ENCODE assay signal across 9 cellular contexts in genomic region chr17:29141484-29141835, GRCh38. TPM values are rescaled to one million over a fixed set of nuclear protein-coding genes. Genes with fewer than 3 reads are reported as not detected.
DNase-seq lines count a peak whose midpoint lies in the region; ATAC-seq and TF ChIP-seq lines count a peak whose summit lies in the region.
"Had no signal": no experiment of that assay in that cellular context is flagged by ENCODE, and none has a peak within 500 bp of the region (broad histone marks: within the 10 kb centered on the region; RNA-seq: fewer than 3 reads in every experiment).

No MANE protein-coding gene starts in this region.

- H3K27me3 ChIP-seq in lung (ENCODE audit: control insufficient read depth, insufficient read depth): no peaks in the 10 kb centered on the region
- H3K27me3 ChIP-seq in thymus (ENCODE audit: control insufficient read depth, insufficient read depth): no peaks in the 10 kb centered on the region

- no peak for ATAC-seq in activated T-helper 17 cell treated with anti-CD3 and anti-CD28 coated beads, Interleukin-2, amount 50 U/mL, for 72 hours (replicated peaks)
- ATAC-seq in lung (ENCODE audit: insufficient read depth, low FRiP score): no peak

- CTCF ChIA-PET in activated naive CD4-positive, alpha-beta T cell treated with anti-CD3 and anti-CD28 coated beads for 36 hours (lab: Charles Lee): interaction anchor here (5.7 to 10.6 kb wide), 4 partner anchors 11 to 37 kb away, joined by 49 to 261 read pairs (median 73); partner anchors contain the start of gene MYO18A
- CTCF ChIA-PET in Calu3 (lab: Charles Lee): interaction anchor here (3.2 kb wide), 1 partner anchor 17 kb away, joined by 30 read pairs; no protein-coding TSS in a partner anchor

- H3K36me3 ChIP-seq in lung (ENCODE audit: control insufficient read depth in 2 of 2, insufficient read depth in 2 of 2, low read length in 2 of 2) (peaks cover 0 to 2% of the 10 kb centered on the region in 2 donors), thymus (ENCODE audit: control insufficient read depth, insufficient read depth) (peaks cover 5% of the 10 kb centered on the region)

- H3K36me3 Mint-ChIP-seq in activated naive CD4-positive, alpha-beta T cell treated with anti-CD3 and anti-CD28 coated beads for 36 hours (ENCODE audit: low read depth): no peaks in the 10 kb centered on the region
- H3K36me3 Mint-ChIP-seq in activated T-helper 17 cell treated with anti-CD3 and anti-CD28 coated beads, Interleukin-2, amount 50 U/mL, for 72 hours (ENCODE audit: low read depth): peaks cover 29% of the 10 kb centered on the region
- H3K36me3 Mint-ChIP-seq in Calu3 (ENCODE audit: insufficient read depth, unreplicated experiment): peaks cover 4% of the 10 kb centered on the region

- WGBS in lung, 2 donors: 24 to 43% methylated on average over 5 of the region's 5 CpGs
- WGBS in thymus: 25% methylated on average over 5 of the region's 5 CpGs

- H3K27me3 Mint-ChIP-seq in activated naive CD4-positive, alpha-beta T cell treated with anti-CD3 and anti-CD28 coated beads for 36 hours (ENCODE audit: low read depth): no peaks in the 10 kb centered on the region
- H3K27me3 Mint-ChIP-seq in activated T-helper 17 cell treated with anti-CD3 and anti-CD28 coated beads, Interleukin-2, amount 50 U/mL, for 72 hours: no peaks in the 10 kb centered on the region
- H3K27me3 Mint-ChIP-seq in Calu3 (ENCODE audit: unreplicated experiment): no peaks in the 10 kb centered on the region

- H3K27ac ChIP-seq in lung (ENCODE audit: low read depth in 1 of 2, low read length in 1 of 2) (peak overlapping the region; percentile 88 to 92), thymus (ENCODE audit: low read depth) (peak overlapping the region; percentile 81)
- H3K27ac ChIP-seq: PC-9 had no signal

- TF ChIP-seq CTCF in lung (IDR thresholded peaks at IDR 0.05; ENCODE audit: control extremely low read depth, extremely low read depth) (no peak), Calu3 (IDR thresholded peaks at IDR 0.05; ENCODE audit: unreplicated experiment) (no peak)

- peak; percentile 33 for DNase-seq in activated naive CD4-positive, alpha-beta T cell treated with anti-CD3 and anti-CD28 coated beads for 36 hours
- DNase-seq in activated naive CD4-positive, alpha-beta T cell (lab: John Stamatoyannopoulos, UW): no peak
- no peak for DNase-seq in lung (ENCODE audit: low spot score)
- DNase-seq in SIG-M5 (lab: John Stamatoyannopoulos, UW): no peak
- no peak for DNase-seq in Calu3
- no peak for DNase-seq in kidney tubule cell (ENCODE audit: low spot score)

- intact Hi-C loops in activated naive CD4-positive, alpha-beta T cell treated with anti-CD3 and anti-CD28 coated beads for 36 hours (cut with micrococcal nuclease): no loop called here
- intact Hi-C loops in Calu3 (cut with micrococcal nuclease; ENCODE audit: unreplicated experiment): no loop called here

- peaks cover 0 to 2% of the 10 kb centered on the region in 2 donors for H3K9me3 ChIP-seq in lung (ENCODE audit: control insufficient read depth in 2 of 2, insufficient read depth in 1 of 2, low read length in 1 of 2)
- no peaks in the 10 kb centered on the region for H3K9me3 ChIP-seq in thymus (ENCODE audit: control insufficient read depth)

- H3K4me1 ChIP-seq in lung (ENCODE audit: control insufficient read depth in 2 of 2, insufficient read depth in 2 of 2, low read length in 2 of 2): peaks cover 10 to 27% of the 10 kb centered on the region in 2 donors
- H3K4me1 ChIP-seq in thymus (ENCODE audit: control insufficient read depth, insufficient read depth, low read length): peaks cover 21% of the 10 kb centered on the region

- H3K27ac Mint-ChIP-seq in activated naive CD4-positive, alpha-beta T cell treated with anti-CD3 and anti-CD28 coated beads for 36 hours: peak overlapping the region; percentile 93
- H3K27ac Mint-ChIP-seq in activated T-helper 17 cell treated with anti-CD3 and anti-CD28 coated beads, Interleukin-2, amount 50 U/mL, for 72 hours: peak overlapping the region; percentile 99
- no peak overlapping the region for H3K27ac Mint-ChIP-seq in Calu3 (ENCODE audit: unreplicated experiment)

- no peak overlapping the region for H3K4me3 ChIP-seq in lung
- H3K4me3 ChIP-seq in thymus (ENCODE audit: low read length): peak overlapping the region; percentile 61
- H3K4me3 ChIP-seq: PC-9 had no signal

- peak overlapping the region; percentile 83 for H3K4me3 Mint-ChIP-seq in activated naive CD4-positive, alpha-beta T cell treated with anti-CD3 and anti-CD28 coated beads for 36 hours
- H3K4me3 Mint-ChIP-seq in activated T-helper 17 cell treated with anti-CD3 and anti-CD28 coated beads, Interleukin-2, amount 50 U/mL, for 72 hours: peak overlapping the region; percentile 98
- no peak overlapping the region for H3K4me3 Mint-ChIP-seq in Calu3 (ENCODE audit: low read depth, unreplicated experiment)

- BruUV-seq in Calu3 (replicated peaks; lab: Mats Ljungman, UMichigan): no TSS peak

- peaks cover 66% of the 10 kb centered on the region for H3K4me1 Mint-ChIP-seq in activated naive CD4-positive, alpha-beta T cell treated with anti-CD3 and anti-CD28 coated beads for 36 hours (ENCODE audit: low read depth)
- H3K4me1 Mint-ChIP-seq in activated T-helper 17 cell treated with anti-CD3 and anti-CD28 coated beads, Interleukin-2, amount 50 U/mL, for 72 hours: peaks cover 46% of the 10 kb centered on the region
- H3K4me1 Mint-ChIP-seq in Calu3 (ENCODE audit: low read depth, unreplicated experiment): peaks cover 46% of the 10 kb centered on the region

- H3K9me3 Mint-ChIP-seq in activated naive CD4-positive, alpha-beta T cell treated with anti-CD3 and anti-CD28 coated beads for 36 hours: no peaks in the 10 kb centered on the region
- no peaks in the 10 kb centered on the region for H3K9me3 Mint-ChIP-seq in activated T-helper 17 cell treated with anti-CD3 and anti-CD28 coated beads, Interleukin-2, amount 50 U/mL, for 72 hours
- no peaks in the 10 kb centered on the region for H3K9me3 Mint-ChIP-seq in Calu3 (ENCODE audit: low read depth, unreplicated experiment)

RNA-seq across cellular contexts. Expression of gene MYO18A, which starts 38.7 kb away (rescaled TPM):
- 10 to 100 TPM; 23.8 to 25.0 TPM for total RNA-seq in activated naive CD4-positive, alpha-beta T cell treated with anti-CD3 and anti-CD28 coated beads for 36 hours
- total RNA-seq in activated T-helper 17 cell treated with anti-CD3 and anti-CD28 coated beads, Interleukin-2, amount 50 U/mL, for 72 hours: 10 to 100 TPM; 90.6 to 95.9 TPM
- total RNA-seq in lung: 10 to 100 TPM; 55.3 to 65.2 TPM
- polyA plus RNA-seq in lung: 10 to 100 TPM; 19.0 to 43.3 TPM
- polyA plus RNA-seq in thymus: 52.8 TPM
- 89.9 and 123 TPM in 2 replicates for total RNA-seq in Calu3 (2022)
